26 cellular contexts compared by ENCODE assay signal in the genomic region with DNA sequence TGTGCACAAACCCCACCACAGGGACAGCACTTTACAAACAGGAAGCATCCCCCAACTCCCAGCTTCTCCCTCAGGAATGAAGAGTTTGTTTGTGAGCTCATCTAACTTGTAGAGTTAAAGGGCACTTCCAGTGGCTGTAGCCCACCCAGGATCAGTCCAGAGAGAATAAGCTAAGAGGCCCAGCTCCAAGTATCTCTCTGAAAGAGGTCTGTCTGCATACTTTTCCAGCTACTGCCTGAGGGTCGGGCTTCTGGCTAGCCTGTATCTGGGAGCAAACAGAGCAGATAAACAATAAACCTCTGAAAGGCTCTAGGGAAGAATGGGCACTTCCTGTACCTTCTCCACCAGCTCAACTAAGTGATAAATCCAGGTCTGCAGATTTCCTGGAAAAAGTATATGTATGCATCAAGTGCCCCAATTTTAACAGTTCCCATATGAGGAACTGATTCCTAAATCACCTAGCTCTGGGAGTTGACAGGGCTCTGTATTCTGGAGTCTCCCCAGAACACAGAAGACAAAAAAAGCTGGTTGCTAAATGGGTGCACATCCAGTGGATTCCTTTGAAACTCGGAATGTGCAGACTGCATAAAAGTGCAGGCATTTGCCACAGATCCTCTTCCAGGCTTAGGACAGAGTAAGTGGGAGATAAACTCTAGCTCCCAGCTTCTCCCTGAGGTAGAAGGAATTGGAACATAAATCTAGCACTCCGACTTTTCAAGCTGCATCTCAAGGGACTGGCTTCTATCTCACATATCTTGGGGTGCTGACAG. TPM values are rescaled to one million over a fixed set of nuclear protein-coding genes. Genes with fewer than 3 reads are reported as not detected.
DNase-seq lines count a peak whose midpoint lies in the region; TF ChIP-seq lines count a peak whose summit lies in the region.
"Had no signal": no experiment of that assay in that cellular context is flagged by ENCODE, and none has a peak within 500 bp of the region (broad histone marks: within the 10 kb centered on the region; RNA-seq: fewer than 3 reads in every experiment).

No MANE protein-coding gene starts in this region.

- TF ChIP-seq CTCF in Caco-2 (IDR thresholded peaks at IDR 0.05; ENCODE audit: insufficient read depth in 1 of 2, low read depth in 1 of 2, low read length in 1 of 2, severe bottlenecking in 1 of 2, unreplicated experiment in 1 of 2) (no peak), endodermal cell (conservative IDR thresholded peaks at IDR 0.05) (no peak), mesothelial cell of epicardium (IDR thresholded peaks at IDR 0.05; ENCODE audit: unreplicated experiment) (no peak)

- H3K4me1 ChIP-seq in Caco-2 (peaks cover 24% of the 10 kb centered on the region), HUES6 (ENCODE audit: control insufficient read depth, insufficient read depth, low read length) (peaks cover 22% of the 10 kb centered on the region), endodermal cell (ENCODE audit: control insufficient read depth, insufficient read depth, low read length) (peaks cover 7% of the 10 kb centered on the region)

- H3K4me3 Mint-ChIP-seq in Caco-2 (ENCODE audit: unreplicated experiment), result no peak overlapping the region
- no peak overlapping the region for H3K4me3 Mint-ChIP-seq in endodermal cell
- H3K4me3 Mint-ChIP-seq in mesothelial cell of epicardium, result no peak overlapping the region
- H3K4me3 Mint-ChIP-seq: activated CD8-positive, alpha-beta memory T cell treated with anti-CD3 and anti-CD28 coated beads, Interleukin-2, amount 10 ng/mL, durations not matched to agents 7 days and 5 days; stimulated activated effector memory CD8-positive, alpha-beta T cell treated with anti-CD3 and anti-CD28 coated beads, Interleukin-12 subunit alpha, Interleukin-12 subunit beta, amount 100 ng/mL, for 72 hours had no signal

- H3K9ac ChIP-seq in HUES6 (ENCODE audit: low read length), result peak overlapping the region; percentile 9
- no peak overlapping the region for H3K9ac ChIP-seq in endodermal cell (ENCODE audit: extremely low read depth, low read length, poor library complexity, severe bottlenecking)

- H3K27ac Mint-ChIP-seq in Caco-2 (ENCODE audit: unreplicated experiment) (peak overlapping the region; percentile 42), endodermal cell (peak overlapping the region; percentile 94), mesothelial cell of epicardium (peak overlapping the region; percentile 49)
- H3K27ac Mint-ChIP-seq: activated CD8-positive, alpha-beta memory T cell treated with anti-CD3 and anti-CD28 coated beads, Interleukin-2, amount 10 ng/mL, durations not matched to agents 7 days and 5 days; naive thymus-derived CD4-positive, alpha-beta T cell; stimulated activated effector memory CD8-positive, alpha-beta T cell treated with anti-CD3 and anti-CD28 coated beads, Interleukin-12 subunit alpha, Interleukin-12 subunit beta, amount 100 ng/mL, for 72 hours had no signal

- H3K4me3 ChIP-seq in Caco-2 (ENCODE audit: low read depth, low read length), result no peak overlapping the region
- no peak overlapping the region for H3K4me3 ChIP-seq in HUES6 (ENCODE audit: low read depth, low read length)
- H3K4me3 ChIP-seq in endodermal cell (ENCODE audit: low read length), result peak overlapping the region; percentile 57
- H3K4me3 ChIP-seq: ovary, PC-9 had no signal

- H3K27me3 Mint-ChIP-seq in Caco-2 (ENCODE audit: insufficient read depth, unreplicated experiment), result no peaks in the 10 kb centered on the region
- no peaks in the 10 kb centered on the region for H3K27me3 Mint-ChIP-seq in endodermal cell (ENCODE audit: insufficient read depth)
- H3K27me3 Mint-ChIP-seq in mesothelial cell of epicardium (ENCODE audit: low read depth), result no peaks in the 10 kb centered on the region
- H3K27me3 Mint-ChIP-seq: activated CD8-positive, alpha-beta memory T cell treated with anti-CD3 and anti-CD28 coated beads, Interleukin-2, amount 10 ng/mL, durations not matched to agents 7 days and 5 days had no signal

- H3K27me3 ChIP-seq in Caco-2 (replicated peaks; ENCODE audit: control insufficient read depth, insufficient read depth, low read length) (no peaks in the 10 kb centered on the region), HUES6 (ENCODE audit: control insufficient read depth, insufficient read depth, low read length) (no peaks in the 10 kb centered on the region), endodermal cell (ENCODE audit: control insufficient read depth, insufficient read depth, low read length, poor library complexity, severe bottlenecking) (no peaks in the 10 kb centered on the region)
- H3K27me3 ChIP-seq: ovary had no signal

- POLR2A ChIA-PET in Caco-2 (lab: Charles Lee), result no interaction called here

- H3K27ac ChIP-seq in HUES6 (ENCODE audit: low read depth, low read length), result 0 out of 2 replicates have a peak overlapping the region, but pooled peaks have one; percentile 25
- no peak overlapping the region for H3K27ac ChIP-seq in endodermal cell (ENCODE audit: low read depth, low read length)
- H3K27ac ChIP-seq: ovary, PC-9 had no signal

- peak in 1 of 2 experiments; percentile 23 for DNase-seq in Caco-2
- peak; percentile 56 for DNase-seq in endodermal cell
- no peak for DNase-seq in mesothelial cell of epicardium (ENCODE audit: low spot score in 2 of 2, unreplicated experiment in 2 of 2)
- DNase-seq in NOMO-1 treated with dmso at 0.1 percent for 144 hours (lab: John Stamatoyannopoulos, UW; ENCODE audit: unreplicated experiment), result no peak
- no peak for DNase-seq in occipital lobe (lab: John Stamatoyannopoulos, UW)
- no peak for DNase-seq in NCI-H146 (lab: John Stamatoyannopoulos, UW)
- no peak for DNase-seq in putamen (ENCODE audit: low spot score)
- DNase-seq: ACHN; activated CD4-positive, CD25-positive, alpha-beta regulatory T cell; activated CD8-positive, alpha-beta memory T cell treated with anti-CD3 and anti-CD28 coated beads, Interleukin-2, amount 10 ng/mL, durations not matched to agents 7 days and 5 days; activated T-cell treated with anti-CD3 and anti-CD28 coated beads, Interleukin-2, amount 50 U/mL, for 48 hours; DMS79 treated with DMSO at 0.1 percent for 48 hours; left cardiac atrium; midbrain; naive thymus-derived CD4-positive, alpha-beta T cell; NCI-H1092; NCI-H187 treated with DMSO at 0.1 percent for 48 hours; NCI-H524 treated with DMSO at 0.1 percent for 48 hours; ovary; PC-9; SHP77 treated with DMSO at 0.1 percent for 48 hours; stimulated activated CD4-positive, alpha-beta T cell treated with anti-CD3 and anti-CD28 coated beads, Interleukin-4, amount 100 ng/mL, for 24 hours; SW 1271; T1000 had no signal

- 78 to 81% methylated on average over 3 of the region's 3 CpGs for WGBS in endodermal cell (ENCODE audit: insufficient coverage in 1 of 2, insufficient read length in 1 of 2), 2 experiments

- CTCF ChIA-PET in Caco-2 (lab: Charles Lee), result interaction anchor here (0.5 to 0.7 kb wide), 2 partner anchors 15 to 96 kb away, joined by 3 to 7 read pairs; a partner anchor contains a TSS

- no TSS peak for BruUV-seq in Caco-2 (replicated peaks; lab: Mats Ljungman, UMichigan)

- intact Hi-C loops in Caco-2 (cut with micrococcal nuclease; ENCODE audit: unreplicated experiment), result loop anchor here (2.0 kb wide), 1 partner anchor 36 kb away; a partner anchor contains a TSS

- no peaks in the 10 kb centered on the region for H3K36me3 ChIP-seq in Caco-2 (ENCODE audit: control insufficient read depth, insufficient read depth, low read length)
- no peaks in the 10 kb centered on the region for H3K36me3 ChIP-seq in HUES6 (ENCODE audit: control insufficient read depth, insufficient read depth, low read length)
- H3K36me3 ChIP-seq in endodermal cell (ENCODE audit: control insufficient read depth, insufficient read depth, low read length), result no peaks in the 10 kb centered on the region
- H3K36me3 ChIP-seq: ovary had no signal

- peaks cover 10% of the 10 kb centered on the region for H3K9me3 Mint-ChIP-seq in Caco-2 (ENCODE audit: unreplicated experiment)
- H3K9me3 Mint-ChIP-seq in endodermal cell, result peaks cover 25% of the 10 kb centered on the region
- peaks cover 26% of the 10 kb centered on the region for H3K9me3 Mint-ChIP-seq in mesothelial cell of epicardium

- H3K36me3 Mint-ChIP-seq in Caco-2 (ENCODE audit: insufficient read depth, unreplicated experiment), result peaks cover 12% of the 10 kb centered on the region
- peaks cover 3% of the 10 kb centered on the region for H3K36me3 Mint-ChIP-seq in endodermal cell (ENCODE audit: low read depth)
- peaks cover 13% of the 10 kb centered on the region for H3K36me3 Mint-ChIP-seq in mesothelial cell of epicardium
- H3K36me3 Mint-ChIP-seq: stimulated activated effector memory CD8-positive, alpha-beta T cell treated with anti-CD3 and anti-CD28 coated beads, Interleukin-12 subunit alpha, Interleukin-12 subunit beta, amount 100 ng/mL, for 72 hours had no signal

- H3K4me1 Mint-ChIP-seq in Caco-2 (ENCODE audit: low read depth, unreplicated experiment) (peaks cover 21% of the 10 kb centered on the region), endodermal cell (peaks cover 16% of the 10 kb centered on the region), mesothelial cell of epicardium (peaks cover 9% of the 10 kb centered on the region)

- H3K9me3 ChIP-seq in Caco-2 (no peaks in the 10 kb centered on the region), HUES6 (ENCODE audit: control insufficient read depth, insufficient read depth, low read depth, low read length) (no peaks in the 10 kb centered on the region), endodermal cell (ENCODE audit: control insufficient read depth, low read length) (peaks cover 17% of the 10 kb centered on the region)
- H3K9me3 ChIP-seq: ovary had no signal

RNA-seq across cellular contexts. Expression of a gene that starts 37.1 kb away (rescaled TPM):
- 1.2 and 1.8 TPM in 2 replicates for total RNA-seq in Caco-2 (2022)
- total RNA-seq in endodermal cell, result 1 to 10 TPM; 2.3 to 4.0 TPM
- 1.1 TPM for polyA plus RNA-seq in endodermal cell (2013, experiment 1 of 2)
- polyA plus RNA-seq in endodermal cell (2013, experiment 2 of 2), result 0.95 TPM
- 1.4 to 1.7 TPM (median 1.6 TPM) in 3 replicates for total RNA-seq in mesothelial cell of epicardium
- 0.78 TPM for total RNA-seq in occipital lobe
- total RNA-seq: activated CD8-positive, alpha-beta memory T cell treated with anti-CD3 and anti-CD28 coated beads, Interleukin-2, amount 10 ng/mL, durations not matched to agents 7 days and 5 days had no signal
- polyA plus RNA-seq: naive thymus-derived CD4-positive, alpha-beta T cell had no signal

RNA-seq across cellular contexts. Expression of a gene that starts 45.7 kb away (rescaled TPM):
- 11.9 and 12.1 TPM in 2 replicates for total RNA-seq in Caco-2 (2022)
- total RNA-seq in endodermal cell, result 10 to 100 TPM; 20.6 to 22.7 TPM
- 28.8 TPM for polyA plus RNA-seq in endodermal cell (2013, experiment 1 of 2)
- 28.6 TPM for polyA plus RNA-seq in endodermal cell (2013, experiment 2 of 2)
- total RNA-seq in mesothelial cell of epicardium, result 28.2 to 29.5 TPM (median 28.6 TPM) in 3 replicates
- total RNA-seq in occipital lobe, result 53.3 TPM

Comparison
In these comparisons a context has a peak if more than half of its experiments do, and no peak if none do; other contexts are left out.
1. H3K27ac Mint-ChIP-seq: peak in every context shown above with its lines; median percentile 94 in endodermal cell; 49 in mesothelial cell of epicardium; 42 in Caco-2.